Comparison of ENCODE assay signal across 10 cellular contexts in the genomic region with DNA sequence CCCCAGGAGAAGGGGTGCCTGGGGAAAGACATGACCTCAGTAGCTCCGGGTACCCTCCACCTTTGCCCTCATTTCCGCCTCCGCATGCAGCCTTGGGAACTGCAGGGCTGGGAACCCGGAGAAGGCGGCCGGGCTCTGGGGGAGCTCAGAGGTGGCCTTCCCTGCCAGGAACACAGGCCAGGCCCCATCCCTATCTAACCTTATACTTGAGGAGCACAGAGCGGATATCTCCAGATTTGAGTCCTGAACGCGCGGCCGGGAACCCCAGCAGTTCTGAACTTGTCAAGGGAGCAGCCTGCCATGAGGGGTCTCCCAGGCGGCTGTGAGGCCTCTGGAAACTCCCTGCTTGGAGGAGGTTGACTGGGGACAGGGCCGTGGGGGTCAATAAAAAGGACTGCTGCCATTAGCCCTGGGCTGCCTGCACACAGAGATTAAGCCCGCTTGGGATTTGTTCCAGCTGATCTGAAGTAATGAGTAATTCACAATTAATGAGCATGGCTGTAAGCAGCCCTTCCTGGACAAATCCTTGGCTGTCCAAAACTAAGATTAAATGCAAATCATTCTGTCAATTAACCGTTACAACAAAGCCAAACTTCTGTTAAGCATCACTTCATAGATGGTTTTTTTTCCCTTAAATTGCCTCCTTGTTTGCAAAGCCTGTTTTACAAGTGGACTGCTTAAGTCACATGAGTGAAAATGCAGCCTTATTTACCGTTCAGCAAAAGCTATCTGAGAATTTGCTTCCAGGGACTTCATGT. TPM values are rescaled to one million over a fixed set of nuclear protein-coding genes. Genes with fewer than 3 reads are reported as not detected.
DNase-seq lines count a peak whose midpoint lies in the region; ATAC-seq and TF ChIP-seq lines count a peak whose summit lies in the region.
"Had no signal": no experiment of that assay in that cellular context is flagged by ENCODE, and none has a peak within 500 bp of the region (broad histone marks: within the 10 kb centered on the region; RNA-seq: fewer than 3 reads in every experiment).

No MANE protein-coding gene starts in this region.

- no peaks in the 10 kb centered on the region for H3K27me3 ChIP-seq in spleen (replicated peaks in 1 of 7)

- no peak overlapping the region for H3K4me3 Mint-ChIP-seq in activated T-cell treated with anti-CD3 and anti-CD28 coated beads, Interleukin-2, amount 50 U/mL, for 4 hours
- peak overlapping the region; percentile 62 to 80 (median 74) for H3K4me3 Mint-ChIP-seq in immature natural killer cell

- H3K27me3 Mint-ChIP-seq in activated T-cell treated with anti-CD3 and anti-CD28 coated beads, Interleukin-2, amount 50 U/mL, for 4 hours (ENCODE audit: low read depth): no peaks in the 10 kb centered on the region
- H3K27me3 Mint-ChIP-seq in immature natural killer cell (ENCODE audit: low read depth in 3 of 3): peaks cover 12 to 22% (median 20%) of the 10 kb centered on the region in 3 donors

- H3K36me3 Mint-ChIP-seq in activated T-cell treated with anti-CD3 and anti-CD28 coated beads, Interleukin-2, amount 50 U/mL, for 4 hours (ENCODE audit: insufficient read depth): peaks cover 2% of the 10 kb centered on the region
- H3K36me3 Mint-ChIP-seq in immature natural killer cell: no peaks in the 10 kb centered on the region

- H3K36me3 ChIP-seq in spleen: no peaks in the 10 kb centered on the region

- intact Hi-C loops in spleen (cut with DNase I; ENCODE audit: low total_unique reads) (no loop called here), left colon (cut with DNase I, micrococcal nuclease) (no loop called here)

- H3K27ac Mint-ChIP-seq in immature natural killer cell: peak overlapping the region; percentile 96 to 100 (median 99)

- H3K4me1 ChIP-seq in spleen: peaks cover 13 to 58% (median 46%) of the 10 kb centered on the region in 6 donors

- TF ChIP-seq POLR2A in spleen (IDR thresholded peaks at IDR 0.05): no peak

- TF ChIP-seq CTCF in spleen (IDR thresholded peaks at IDR 0.05 in 8 of 11, conservative IDR thresholded peaks at IDR 0.05 in 3 of 11): no peak

- H3K4me3 ChIP-seq in spleen: peak overlapping the region in 1 of 8 donors; percentile 56

- peak; percentile 28 for DNase-seq in EL
- peak; percentile 5 for DNase-seq in activated T-cell treated with anti-CD3 and anti-CD28 coated beads, Interleukin-2, amount 50 U/mL, for 4 hours
- no peak for DNase-seq in immature natural killer cell
- peak; percentile 83 for DNase-seq in spleen
- DNase-seq in left colon: no peak
- DNase-seq in NCI-H510A treated with DMSO at 0.1 percent for 48 hours (lab: John Stamatoyannopoulos, UW): no peak
- no peak for DNase-seq in epidermal melanocyte (ENCODE audit: insufficient read length, low spot score)
- no peak for DNase-seq in occipital lobe (lab: John Stamatoyannopoulos, UW)
- DNase-seq: NCI-H345; stimulated activated CD4-positive, alpha-beta T cell treated with anti-CD3 and anti-CD28 coated beads, Interleukin-4, amount 100 ng/mL, for 4 hours had no signal

- WGBS in spleen, 5 donors: 74 to 84% (median 76%) methylated on average over 16 of the region's 16 CpGs

- no peak for ATAC-seq in activated T-cell treated with anti-CD3 and anti-CD28 coated beads, Interleukin-2, amount 50 U/mL, for 4 hours
- ATAC-seq in left colon: no peak

- H3K27ac ChIP-seq in spleen: peak overlapping the region; percentile 58 to 97 (median 88)

- no peaks in the 10 kb centered on the region for H3K9me3 ChIP-seq in spleen

- no peaks in the 10 kb centered on the region for H3K9me3 Mint-ChIP-seq in activated T-cell treated with anti-CD3 and anti-CD28 coated beads, Interleukin-2, amount 50 U/mL, for 4 hours
- H3K9me3 Mint-ChIP-seq in immature natural killer cell: no peaks in the 10 kb centered on the region

- H3K4me1 Mint-ChIP-seq in activated T-cell treated with anti-CD3 and anti-CD28 coated beads, Interleukin-2, amount 50 U/mL, for 4 hours (ENCODE audit: low read depth): peaks cover 33% of the 10 kb centered on the region
- peaks cover 35 to 51% of the 10 kb centered on the region in 2 donors for H3K4me1 Mint-ChIP-seq in immature natural killer cell

RNA-seq across cellular contexts. Expression of gene METRNL, which starts 26.2 kb away (rescaled TPM):
- total RNA-seq in activated T-cell treated with anti-CD3 and anti-CD28 coated beads, Interleukin-2, amount 50 U/mL, for 4 hours: 10 to 100 TPM; 12.1 to 26.2 (median 23.1) TPM
- polyA plus RNA-seq in immature natural killer cell (10 to 100 TPM; 13.6 to 72.3 (median 49.2) TPM), spleen (10 to 100 TPM; 15.3 to 26.5 (median 21.8) TPM)
- total RNA-seq in spleen (10 to 100 TPM; 14.7 to 51.2 (median 38.5) TPM), left colon (100 to 1,000 TPM in 1 of 2 donors, 10 to 100 TPM in 1; 96.7 to 133 TPM), occipital lobe (22.3 TPM)

Comparison
In these comparisons a context has a peak if more than half of its experiments do, and no peak if none do; other contexts are left out.
1. DNase-seq: peak in EL (single experiment), activated T-cell treated with anti-CD3 and anti-CD28 coated beads, Interleukin-2, amount 50 U/mL, for 4 hours (single experiment) and spleen (single experiment); none in immature natural killer cell (0 of 3), left colon (0 of 2), NCI-H510A treated with DMSO at 0.1 percent for 48 hours (single experiment), epidermal melanocyte (single experiment) and occipital lobe (single experiment).